ENCODE assay signal across 1 cellular context in the genomic region with DNA sequence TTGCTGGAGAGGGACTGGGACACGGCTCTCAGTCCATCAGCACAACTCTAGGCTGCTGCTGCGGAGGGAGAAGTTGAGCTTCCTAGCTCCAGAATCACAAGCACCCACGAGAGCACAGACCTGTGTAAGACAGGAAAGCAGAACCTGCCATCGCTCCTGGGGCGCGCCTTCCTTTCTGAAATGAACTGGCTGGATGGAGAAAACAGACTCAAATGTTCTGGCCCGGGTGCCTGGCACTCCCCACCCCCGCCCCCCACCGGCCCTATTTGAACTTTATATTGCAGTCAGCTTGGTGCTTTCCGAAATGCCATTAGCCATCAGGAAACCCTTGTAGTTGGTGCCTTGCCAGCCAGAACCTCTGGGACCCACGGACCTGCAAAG.
TF ChIP-seq lines count a peak whose summit lies in the region.

No MANE protein-coding gene starts in this region.

TF ChIP-seq in HepG2, 621 proteins besides CTCF, POLR2A, EP300 and RAD21:
- TF ChIP-seq ZSCAN25 (CRISPR knock-in tag; IDR thresholded peaks at IDR 0.05) (0 out of 2 replicates have a peak, but pooled peaks have one; percentile 2), DPF2 (CRISPR knock-in tag; IDR thresholded peaks at IDR 0.05; ENCODE audit: borderline replicate concordance, low read depth) (no peak), MBD4 (IDR thresholded peaks at IDR 0.05; ENCODE audit: borderline replicate concordance, low read length) (0 out of 2 replicates have a peak, but pooled peaks have one; percentile 0)
